Comparison of ENCODE assay signal across 7 cellular contexts in genomic region chr19:1355258-1355973, GRCh38. TPM values are rescaled to one million over a fixed set of nuclear protein-coding genes. Genes with fewer than 3 reads are reported as not detected.
DNase-seq lines count a peak whose midpoint lies in the region; ATAC-seq, FAIRE-seq and TF ChIP-seq lines count a peak whose summit lies in the region.

No MANE protein-coding gene starts in this region.

- 3 to 12% methylated on average over 10 to 26 of the region's 26 CpGs for WGBS in endodermal cell (ENCODE audit: insufficient coverage in 1 of 2, insufficient read length in 1 of 2), 2 experiments

- no peak for FAIRE-seq in D721Med (lab: Jason Lieb, UNC)

- peak; percentile 56 for DNase-seq in GM20000 (ENCODE audit: low spot score)
- DNase-seq in SJCRH30: peak; percentile 76 to 82
- peak; percentile 46 for DNase-seq in endodermal cell
- no peak for DNase-seq in natural killer cell
- DNase-seq in stimulated activated naive CD4-positive, alpha-beta T cell treated with Interleukin-2 at 50 U/mL for 16 hours (lab: John Stamatoyannopoulos, UW): no peak
- DNase-seq in D721Med (ENCODE audit: insufficient read length, low spot score): no peak

- H3K27ac ChIP-seq in SJCRH30: peak overlapping the region; percentile 79
- peak overlapping the region; percentile 38 for H3K27ac ChIP-seq in endodermal cell (ENCODE audit: low read depth, low read length)

- H3K9ac ChIP-seq in endodermal cell (ENCODE audit: extremely low read depth, low read length, poor library complexity, severe bottlenecking): peak overlapping the region; percentile 49

- peak overlapping the region; percentile 52 for H3K27ac Mint-ChIP-seq in endodermal cell
- H3K27ac Mint-ChIP-seq in natural killer cell: peak overlapping the region; percentile 73 to 86

- H3K9me3 ChIP-seq in SJCRH30 (replicated peaks) (no peaks in the 10 kb centered on the region), endodermal cell (ENCODE audit: control insufficient read depth, low read length) (no peaks in the 10 kb centered on the region)

- H3K27me3 Mint-ChIP-seq in endodermal cell (ENCODE audit: insufficient read depth) (no peaks in the 10 kb centered on the region), natural killer cell (ENCODE audit: low read depth in 2 of 2) (no peaks in the 10 kb centered on the region)

- TF ChIP-seq CTCF in GM20000 (IDR thresholded peaks at IDR 0.05; ENCODE audit: extremely low read depth, missing control alignments): no peak
- TF ChIP-seq CTCF in endodermal cell (conservative IDR thresholded peaks at IDR 0.05): no peak
- TF ChIP-seq CTCF in natural killer cell (IDR thresholded peaks at IDR 0.05): no peak
- no peak for TF ChIP-seq CTCF in D721Med (IDR thresholded peaks at IDR 0.05; ENCODE audit: insufficient read depth, missing control alignments)

- H3K4me3 Mint-ChIP-seq in endodermal cell: peak overlapping the region; percentile 77
- H3K4me3 Mint-ChIP-seq in natural killer cell: peak overlapping the region; percentile 87

- no peaks in the 10 kb centered on the region for H3K9me3 Mint-ChIP-seq in endodermal cell
- H3K9me3 Mint-ChIP-seq in natural killer cell: no peaks in the 10 kb centered on the region

- ATAC-seq in natural killer cell: no peak
- no peak for ATAC-seq in HG02970 (IDR thresholded peaks at IDR 0.05; ENCODE audit: low FRiP score, unreplicated experiment)

- peaks cover 17% of the 10 kb centered on the region for H3K4me1 ChIP-seq in SJCRH30
- peaks cover 10% of the 10 kb centered on the region for H3K4me1 ChIP-seq in endodermal cell (ENCODE audit: control insufficient read depth, insufficient read depth, low read length)

- peak overlapping the region; percentile 98 for H3K4me3 ChIP-seq in SJCRH30
- peak overlapping the region; percentile 88 for H3K4me3 ChIP-seq in endodermal cell (ENCODE audit: low read length)

- H3K4me1 Mint-ChIP-seq in endodermal cell (peaks cover 34% of the 10 kb centered on the region), natural killer cell (peaks cover 13 to 19% of the 10 kb centered on the region in 2 donors)

- H3K36me3 ChIP-seq in SJCRH30 (peaks cover 7% of the 10 kb centered on the region; the same call in 1 of the 2 replicates), endodermal cell (ENCODE audit: control insufficient read depth, insufficient read depth, low read length) (peaks cover 36% of the 10 kb centered on the region)

- intact Hi-C loops in natural killer cell (cut with micrococcal nuclease): no loop called here

- H3K27me3 ChIP-seq in SJCRH30 (no peaks in the 10 kb centered on the region), endodermal cell (ENCODE audit: control insufficient read depth, insufficient read depth, low read length, poor library complexity, severe bottlenecking) (no peaks in the 10 kb centered on the region)

- H3K36me3 Mint-ChIP-seq in endodermal cell (ENCODE audit: low read depth) (peaks cover 40% of the 10 kb centered on the region), natural killer cell (no peaks in the 10 kb centered on the region)

RNA-seq across cellular contexts. Expression of gene NDUFS7, which starts 28.3 kb away (rescaled TPM):
- total RNA-seq in SJCRH30 (2014; rRNA removed; shearing (Covaris generic)): 31.4 and 39.6 TPM in 2 replicates
- total RNA-seq in endodermal cell (10 to 100 TPM; 57.0 to 62.5 TPM), natural killer cell (10 to 100 TPM; 60.8 to 67.9 (median 66.6) TPM)
- polyA plus RNA-seq in endodermal cell (2013, experiment 1 of 2): 87.8 TPM
- polyA plus RNA-seq in endodermal cell (2013, experiment 2 of 2): 64.6 TPM

RNA-seq across cellular contexts. Expression of gene GAMT, which starts 45.9 kb away (rescaled TPM):
- 13.7 and 15.2 TPM in 2 replicates for total RNA-seq in SJCRH30 (2014; rRNA removed; shearing (Covaris generic))
- total RNA-seq in endodermal cell: 10 to 100 TPM; 38.4 to 49.6 TPM
- polyA plus RNA-seq in endodermal cell (2013, experiment 1 of 2): 35.0 TPM
- 29.8 TPM for polyA plus RNA-seq in endodermal cell (2013, experiment 2 of 2)
- 1 to 10 TPM; 5.1 to 7.5 (median 7.1) TPM for total RNA-seq in natural killer cell

RNA-seq across cellular contexts. Expression of gene DAZAP1, which starts 52.0 kb away (rescaled TPM):
- 132 and 138 TPM in 2 replicates for total RNA-seq in SJCRH30 (2014; rRNA removed; shearing (Covaris generic))
- total RNA-seq in endodermal cell (100 to 1,000 TPM; 154 to 179 TPM), natural killer cell (100 to 1,000 TPM; 166 to 207 (median 170) TPM)
- 94.3 TPM for polyA plus RNA-seq in endodermal cell (2013, experiment 1 of 2)
- polyA plus RNA-seq in endodermal cell (2013, experiment 2 of 2): 85.7 TPM

Comparison
In these comparisons a context has a peak if more than half of its experiments do, and no peak if none do; other contexts are left out.
1. DNase-seq: peak in GM20000 (single experiment), SJCRH30 (2 of 2) and endodermal cell (single experiment); none in natural killer cell (single experiment), stimulated activated naive CD4-positive, alpha-beta T cell treated with Interleukin-2 at 50 U/mL for 16 hours (single experiment) and D721Med (single experiment).